Comparison of ENCODE assay signal across 1 cellular context in genomic region chr2:200054681-200055468, GRCh38.
TF ChIP-seq lines count a peak whose summit lies in the region.

No MANE protein-coding gene starts in this region.

TF ChIP-seq in SK-N-SH treated with all-trans-retinoic acid at 6 μM for 48 hours, 23 proteins besides CTCF, POLR2A, EP300 and RAD21 (continued from another document):
- no peak for TF ChIP-seq POU6F1 (CRISPR knock-in tag; IDR thresholded peaks at IDR 0.05; ENCODE audit: borderline replicate concordance, low read depth)
- no peak for TF ChIP-seq TSHZ2 (CRISPR knock-in tag; IDR thresholded peaks at IDR 0.05)
- no peak for TF ChIP-seq CSDC2 (CRISPR knock-in tag; IDR thresholded peaks at IDR 0.05)
- TF ChIP-seq ZNF8 (CRISPR knock-in tag; IDR thresholded peaks at IDR 0.05): no peak
- no peak for TF ChIP-seq BACH2 (CRISPR knock-in tag; IDR thresholded peaks at IDR 0.05; ENCODE audit: borderline replicate concordance)
- TF ChIP-seq SNAI2 (CRISPR knock-in tag; IDR thresholded peaks at IDR 0.05): no peak
- TF ChIP-seq ZNF70 (CRISPR knock-in tag; IDR thresholded peaks at IDR 0.05): no peak
- TF ChIP-seq ZFP30 (CRISPR knock-in tag; IDR thresholded peaks at IDR 0.05): no peak
- no peak for TF ChIP-seq PATZ1 (CRISPR knock-in tag; IDR thresholded peaks at IDR 0.05; ENCODE audit: borderline replicate concordance)
TF ChIP-seq in SK-N-SH treated with all-trans-retinoic acid at 6 μM for 48 hours: peak in this region for 0.
